8 cellular contexts compared by ENCODE assay signal in genomic region chr10:52232561-52233350, GRCh38.
DNase-seq lines count a peak whose midpoint lies in the region; ATAC-seq and TF ChIP-seq lines count a peak whose summit lies in the region.

No MANE protein-coding gene starts in this region.

- H3K27me3 Mint-ChIP-seq in activated naive CD4-positive, alpha-beta T cell treated with anti-CD3 and anti-CD28 coated beads, Interleukin-2, amount 10 ng/mL, durations not matched to agents 7 days and 5 days = peaks cover 7% of the 10 kb centered on the region
- H3K27me3 Mint-ChIP-seq in activated naive CD4-positive, alpha-beta T cell treated with anti-CD3 and anti-CD28 coated beads for 36 hours (ENCODE audit: low read depth) = peaks cover 15% of the 10 kb centered on the region

- intact Hi-C loops in activated naive CD4-positive, alpha-beta T cell treated with anti-CD3 and anti-CD28 coated beads for 36 hours (cut with micrococcal nuclease) = no loop called here
- intact Hi-C loops in lower leg skin (cut with DNase I; ENCODE audit: low total_unique reads) = no loop called here

- no peak for DNase-seq in activated naive CD4-positive, alpha-beta T cell treated with anti-CD3 and anti-CD28 coated beads, Interleukin-2, amount 10 ng/mL, durations not matched to agents 7 days and 5 days
- no peak for DNase-seq in activated naive CD4-positive, alpha-beta T cell treated with anti-CD3 and anti-CD28 coated beads for 36 hours
- DNase-seq in left lobe of liver (ENCODE audit: low spot score) = no peak
- no peak for DNase-seq in lower leg skin (ENCODE audit: low spot score in 2 of 2)
- DNase-seq in RKO (ENCODE audit: low spot score) = no peak
- no peak for DNase-seq in nucleus accumbens (lab: John Stamatoyannopoulos, UW)

- no peaks in the 10 kb centered on the region for H3K36me3 Mint-ChIP-seq in activated naive CD4-positive, alpha-beta T cell treated with anti-CD3 and anti-CD28 coated beads, Interleukin-2, amount 10 ng/mL, durations not matched to agents 7 days and 5 days
- H3K36me3 Mint-ChIP-seq in activated naive CD4-positive, alpha-beta T cell treated with anti-CD3 and anti-CD28 coated beads for 36 hours (ENCODE audit: low read depth) = no peaks in the 10 kb centered on the region

- 51 to 59% methylated on average over 4 of the region's 4 CpGs for WGBS in lower leg skin, 2 donors

- H3K4me3 ChIP-seq in WI38 (ENCODE audit: low read depth, low read length) (0 out of 2 replicates have a peak overlapping the region, but pooled peaks have one; percentile 1), lower leg skin (ENCODE audit: low read depth, poor library complexity, severe bottlenecking) (no peak overlapping the region)

- H3K9me3 Mint-ChIP-seq in activated naive CD4-positive, alpha-beta T cell treated with anti-CD3 and anti-CD28 coated beads, Interleukin-2, amount 10 ng/mL, durations not matched to agents 7 days and 5 days = no peaks in the 10 kb centered on the region
- H3K9me3 Mint-ChIP-seq in activated naive CD4-positive, alpha-beta T cell treated with anti-CD3 and anti-CD28 coated beads for 36 hours = no peaks in the 10 kb centered on the region

- H3K4me1 Mint-ChIP-seq in activated naive CD4-positive, alpha-beta T cell treated with anti-CD3 and anti-CD28 coated beads, Interleukin-2, amount 10 ng/mL, durations not matched to agents 7 days and 5 days = peaks cover 8% of the 10 kb centered on the region
- peaks cover 6% of the 10 kb centered on the region for H3K4me1 Mint-ChIP-seq in activated naive CD4-positive, alpha-beta T cell treated with anti-CD3 and anti-CD28 coated beads for 36 hours (ENCODE audit: low read depth)

- H3K27ac Mint-ChIP-seq in activated naive CD4-positive, alpha-beta T cell treated with anti-CD3 and anti-CD28 coated beads, Interleukin-2, amount 10 ng/mL, durations not matched to agents 7 days and 5 days = no peak overlapping the region
- no peak overlapping the region for H3K27ac Mint-ChIP-seq in activated naive CD4-positive, alpha-beta T cell treated with anti-CD3 and anti-CD28 coated beads for 36 hours

- TF ChIP-seq POLR2A in lower leg skin (IDR thresholded peaks at IDR 0.05) = no peak

- no peak for TF ChIP-seq CTCF in WI38 (IDR thresholded peaks at IDR 0.05; ENCODE audit: low read depth, low read length)
- no peak for TF ChIP-seq CTCF in lower leg skin (IDR thresholded peaks at IDR 0.05)

- H3K4me3 Mint-ChIP-seq in activated naive CD4-positive, alpha-beta T cell treated with anti-CD3 and anti-CD28 coated beads, Interleukin-2, amount 10 ng/mL, durations not matched to agents 7 days and 5 days = peak overlapping the region; percentile 53
- H3K4me3 Mint-ChIP-seq in activated naive CD4-positive, alpha-beta T cell treated with anti-CD3 and anti-CD28 coated beads for 36 hours = no peak overlapping the region

- ATAC-seq in HG03108 (IDR thresholded peaks at IDR 0.05; ENCODE audit: unreplicated experiment) (peak; percentile 100), left lobe of liver (peak; percentile 26)

- CTCF ChIA-PET in activated naive CD4-positive, alpha-beta T cell treated with anti-CD3 and anti-CD28 coated beads, Interleukin-2, amount 10 ng/mL, durations not matched to agents 7 days and 5 days (lab: Charles Lee) = interaction anchor here (0.7 kb wide), 1 partner anchor 299 kb away, joined by 3 read pairs; no protein-coding TSS in a partner anchor
- CTCF ChIA-PET in activated naive CD4-positive, alpha-beta T cell treated with anti-CD3 and anti-CD28 coated beads for 36 hours (lab: Charles Lee) = no interaction called here
